ENCODE assay signal across 1 cellular context in genomic region chr7:117630501-117630900, GRCh38.
TF ChIP-seq lines count a peak whose summit lies in the region.

No MANE protein-coding gene starts in this region.

TF ChIP-seq in GM23338, 12 proteins besides CTCF, POLR2A, EP300 and RAD21 (continued from another document):
- no peak for TF ChIP-seq REST (IDR thresholded peaks at IDR 0.05; ENCODE audit: unreplicated experiment)
- no peak for TF ChIP-seq CREB1 (CRISPR knock-in tag; IDR thresholded peaks at IDR 0.05; ENCODE audit: low read depth)
- no peak for TF ChIP-seq ETS1 (IDR thresholded peaks at IDR 0.05)
- no peak for TF ChIP-seq ZNF114 (CRISPR knock-in tag; IDR thresholded peaks at IDR 0.05)
- no peak for TF ChIP-seq JUNB (IDR thresholded peaks at IDR 0.05; ENCODE audit: unreplicated experiment)
- TF ChIP-seq EZH2 (IDR thresholded peaks at IDR 0.05; ENCODE audit: low read depth, unreplicated experiment), result no peak
- no peak for TF ChIP-seq EZH2phosphoT487 (IDR thresholded peaks at IDR 0.05; ENCODE audit: unreplicated experiment)
